ENCODE assay signal across 20 cellular contexts in the genomic region with DNA sequence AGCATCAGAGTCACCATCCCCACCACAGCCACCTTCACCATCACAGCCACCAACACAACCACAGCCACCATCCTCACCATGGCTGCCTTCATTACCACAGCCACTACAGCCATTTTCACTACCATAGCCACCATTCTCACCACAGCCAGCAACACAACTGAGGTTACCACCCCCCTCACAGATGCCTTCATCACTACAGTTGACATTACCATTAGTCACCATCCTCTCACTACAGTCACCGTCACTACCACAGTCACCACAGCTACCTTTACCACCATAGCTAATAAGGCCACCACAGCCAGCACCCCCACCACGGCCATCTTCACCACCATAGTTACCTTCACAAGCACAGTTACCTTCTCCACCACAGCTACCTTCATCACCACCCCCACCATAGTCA.
DNase-seq lines count a peak whose midpoint lies in the region; ATAC-seq and TF ChIP-seq lines count a peak whose summit lies in the region.
"Had no signal": no experiment of that assay in that cellular context is flagged by ENCODE, and none has a peak within 500 bp of the region (broad histone marks: within the 10 kb centered on the region; RNA-seq: fewer than 3 reads in every experiment).

No MANE protein-coding gene starts in this region.

- no peaks in the 10 kb centered on the region for H3K27me3 ChIP-seq in IMR-90 (ENCODE audit: control insufficient read depth, insufficient read depth, low read length)
- H3K27me3 ChIP-seq in transverse colon = no peaks in the 10 kb centered on the region
- H3K27me3 ChIP-seq: Peyer's patch had no signal

- H3K4me2 ChIP-seq in IMR-90 (ENCODE audit: low read depth, low read length) = no peak overlapping the region

- H3K9me3 Mint-ChIP-seq in activated naive CD8-positive, alpha-beta T cell treated with anti-CD3 and anti-CD28 coated beads, Interleukin-2, amount 50 U/mL, for 24 hours = no peaks in the 10 kb centered on the region
- H3K9me3 Mint-ChIP-seq: CD14-positive monocyte, H9 had no signal

- H3K9me1 ChIP-seq in IMR-90 (ENCODE audit: insufficient read depth, low read length) = peaks cover 8% of the 10 kb centered on the region; the same call in 1 of the 2 replicates

- peak overlapping the region; percentile 80 for H3K4ac ChIP-seq in IMR-90 (ENCODE audit: low read depth, low read length)

- peak overlapping the region; percentile 48 for H3K18ac ChIP-seq in IMR-90 (ENCODE audit: low read depth, low read length)

- no TSS peak for BruUV-seq in IMR-90 (replicated peaks; lab: Mats Ljungman, UMichigan)

- TF ChIP-seq CTCF in IMR-90 (conservative IDR thresholded peaks at IDR 0.05; ENCODE audit: low read depth, low read length) = no peak
- no peak for TF ChIP-seq CTCF in transverse colon (IDR thresholded peaks at IDR 0.05)

- H3K4me3 ChIP-seq in IMR-90 (ENCODE audit: insufficient read depth, low read depth, low read length) (no peak overlapping the region), transverse colon (no peak overlapping the region)
- H3K4me3 ChIP-seq: Peyer's patch had no signal

- peak overlapping the region; percentile 84 for H2AK5ac ChIP-seq in IMR-90 (ENCODE audit: low read depth, low read length)

- in situ Hi-C loops in IMR-90 (cut with MboI; ENCODE audit: low sequenced_read_pairs) = no loop called here
- in situ Hi-C loops in transverse colon (cut with MboI; ENCODE audit: low pct_ligation_motif_present in 1 of 4, low pct_unique_long_range_greater_than_20kb in 1 of 4, low sequenced_read_pairs in 3 of 4) = no loop called here

- H3K4me3 Mint-ChIP-seq in activated naive CD8-positive, alpha-beta T cell treated with anti-CD3 and anti-CD28 coated beads, Interleukin-2, amount 50 U/mL, for 24 hours = no peak overlapping the region
- H3K4me3 Mint-ChIP-seq: CD14-positive monocyte, H9 had no signal

- POLR2A ChIA-PET in IMR-90 (lab: Charles Lee; ENCODE audit: unreplicated experiment) = no interaction called here

- TF ChIP-seq RAD21 in IMR-90 (IDR thresholded peaks at IDR 0.05; ENCODE audit: low read length) = no peak

- no peaks in the 10 kb centered on the region for H3K4me1 Mint-ChIP-seq in activated naive CD8-positive, alpha-beta T cell treated with anti-CD3 and anti-CD28 coated beads, Interleukin-2, amount 50 U/mL, for 24 hours
- H3K4me1 Mint-ChIP-seq: CD14-positive monocyte, H9 had no signal

- H3K27ac Mint-ChIP-seq in activated naive CD8-positive, alpha-beta T cell treated with anti-CD3 and anti-CD28 coated beads, Interleukin-2, amount 50 U/mL, for 24 hours = no peak overlapping the region
- H3K27ac Mint-ChIP-seq: CD14-positive monocyte, H9 had no signal

- H3K36me3 ChIP-seq in IMR-90 (ENCODE audit: control insufficient read depth, insufficient read depth, low read length) = no peaks in the 10 kb centered on the region
- no peaks in the 10 kb centered on the region for H3K36me3 ChIP-seq in transverse colon
- H3K36me3 ChIP-seq: Peyer's patch had no signal

- H3K36me3 Mint-ChIP-seq in activated naive CD8-positive, alpha-beta T cell treated with anti-CD3 and anti-CD28 coated beads, Interleukin-2, amount 50 U/mL, for 24 hours (ENCODE audit: low read depth) = no peaks in the 10 kb centered on the region
- H3K36me3 Mint-ChIP-seq: CD14-positive monocyte had no signal

- peak overlapping the region; percentile 72 for H4K91ac ChIP-seq in IMR-90 (ENCODE audit: insufficient read depth, low read depth, low read length)

- H2BK120ac ChIP-seq in IMR-90 (ENCODE audit: low read depth, low read length) = peak overlapping the region; percentile 51

- H4K20me1 ChIP-seq in IMR-90 (ENCODE audit: insufficient read depth, low read length) = no peaks in the 10 kb centered on the region

- CTCF ChIA-PET in IMR-90 (lab: Yijun Ruan, JAX) = interaction anchor here (0.7 kb wide), 1 partner anchor 322 kb away, joined by 4 read pairs; no protein-coding TSS in a partner anchor

- H2BK20ac ChIP-seq in IMR-90 (ENCODE audit: low read depth, low read length) = peak overlapping the region; percentile 87

- TF ChIP-seq EP300 in transverse colon (IDR thresholded peaks at IDR 0.05; ENCODE audit: low read depth) = no peak

- intact Hi-C loops in IMR-90 (cut with micrococcal nuclease) (no loop called here), transverse colon (cut with DNase I; ENCODE audit: low total_unique reads) (no loop called here)

- peak overlapping the region; percentile 56; the same call in 1 of the 2 replicates for H3K27ac ChIP-seq in IMR-90 (ENCODE audit: insufficient read depth, low read length)
- H3K27ac ChIP-seq in transverse colon = no peak overlapping the region
- H3K27ac ChIP-seq: Peyer's patch had no signal

- dilution Hi-C loops in IMR-90 (cut with HindIII; ENCODE audit: low sequenced_read_pairs, unreplicated experiment) = no loop called here

- H2BK15ac ChIP-seq in IMR-90 (ENCODE audit: low read depth, low read length) = peak overlapping the region; percentile 81; the same call in 2 of the 3 replicates

- peak overlapping the region; percentile 55 for H3K14ac ChIP-seq in IMR-90 (replicated peaks; ENCODE audit: low read depth, low read length)

- WGBS in IMR-90 (ENCODE audit: extremely low coverage in 2 of 2, insufficient read length in 1 of 2), 2 experiments = 44% methylated on average over 1 of the region's 2 CpGs; no CpG with 5 or more reads in 1 of the 2 experiments
- 76% methylated on average over 2 of the region's 2 CpGs; no CpG with 5 or more reads in 1 of the 2 donors for WGBS in transverse colon (ENCODE audit: low coverage in 1 of 2), 2 donors

- peak; percentile 8 for DNase-seq in stimulated activated CD4-positive, alpha-beta T cell treated with anti-CD3 and anti-CD28 coated beads, Interleukin-1b, Interleukin-23, amount 100 ng/mL, for 48 hours
- DNase-seq in stimulated activated CD4-positive, alpha-beta T cell treated with anti-CD3 and anti-CD28 coated beads, Interleukin-15, amount 100 ng/mL, for 24 hours = no peak
- DNase-seq in IMR-90 = no peak
- DNase-seq in activated naive CD8-positive, alpha-beta T cell treated with anti-CD3 and anti-CD28 coated beads, Interleukin-2, amount 50 U/mL, for 24 hours = no peak
- DNase-seq in stimulated activated naive CD4-positive, alpha-beta T cell treated with Interleukin-2 at 50 U/mL for 16 hours (lab: John Stamatoyannopoulos, UW) = no peak
- DNase-seq in transverse colon = no peak
- DNase-seq: DMS79 treated with DMSO at 0.1 percent for 48 hours, GDM1, H9, Kasumi-1, MM.1S, NCI-H1092 treated with DMSO at 0.1 percent for 48 hours, NCI-H146, NCI-H2029 treated with DMSO at 0.1 percent for 48 hours, NCI-H2171, NCI-H446 treated with DMSO at 0.1 percent for 48 hours, Peyer's patch had no signal

- peaks cover 2% of the 10 kb centered on the region for H3K27me3 Mint-ChIP-seq in activated naive CD8-positive, alpha-beta T cell treated with anti-CD3 and anti-CD28 coated beads, Interleukin-2, amount 50 U/mL, for 24 hours

- H4K8ac ChIP-seq in IMR-90 (ENCODE audit: low read depth in 2 of 2, low read length in 2 of 2) = peak overlapping the region in 1 of 2 experiments; percentile 51; a peak in 2 of 4 replicates

- H3K4me1 ChIP-seq in IMR-90 (ENCODE audit: control insufficient read depth, insufficient read depth, low read length) = peaks cover 14% of the 10 kb centered on the region
- H3K4me1 ChIP-seq in transverse colon = peaks cover 0 to 7% (median 0%) of the 10 kb centered on the region in 4 donors
- H3K4me1 ChIP-seq: Peyer's patch had no signal

- H2AFZ ChIP-seq in IMR-90 (replicated peaks; ENCODE audit: low read length, poor library complexity) = peak overlapping the region; percentile 72

- no peak overlapping the region for H3K56ac ChIP-seq in IMR-90 (ENCODE audit: extremely low read depth, insufficient read depth, low read length)

- no peak for TF ChIP-seq POLR2A in IMR-90 (IDR thresholded peaks at IDR 0.05; ENCODE audit: low read depth, low read length)
- no peak for TF ChIP-seq POLR2A in transverse colon (IDR thresholded peaks at IDR 0.05)

- H4K5ac ChIP-seq in IMR-90 (ENCODE audit: low read depth, low read length) = peak overlapping the region; percentile 70

- no peaks in the 10 kb centered on the region for H3K9me3 ChIP-seq in IMR-90 (ENCODE audit: control insufficient read depth, insufficient read depth, low read length)
- H3K9me3 ChIP-seq in transverse colon = no peaks in the 10 kb centered on the region
- H3K9me3 ChIP-seq: Peyer's patch had no signal

- H3K9ac ChIP-seq in IMR-90 (ENCODE audit: low read depth, low read length) = no peak overlapping the region

- ATAC-seq in IMR-90 (ENCODE audit: low read depth) (no peak), HG02763 (IDR thresholded peaks at IDR 0.05; ENCODE audit: unreplicated experiment) (no peak)
- peak; percentile 40 for ATAC-seq in activated naive CD8-positive, alpha-beta T cell treated with anti-CD3 and anti-CD28 coated beads, Interleukin-2, amount 50 U/mL, for 24 hours
- ATAC-seq: Right ventricle myocardium inferior had no signal

- H3K23ac ChIP-seq in IMR-90 (ENCODE audit: low read depth, low read length) = peak overlapping the region; percentile 48

- H2AK9ac ChIP-seq in IMR-90 (replicated peaks; ENCODE audit: low read depth, low read length, poor library complexity) = peak overlapping the region; percentile 52

- H2BK5ac ChIP-seq in IMR-90 (ENCODE audit: low read depth, low read length, poor library complexity, severe bottlenecking) = peak overlapping the region; percentile 69

- no peaks in the 10 kb centered on the region for H3K79me1 ChIP-seq in IMR-90 (ENCODE audit: low read depth in 1 of 2, low read length in 2 of 2)

TF ChIP-seq in IMR-90, 13 proteins besides CTCF, POLR2A, EP300 and RAD21:
- TF ChIP-seq BHLHE40 (IDR thresholded peaks at IDR 0.05; ENCODE audit: low read depth, low read length) = no peak
- TF ChIP-seq MAZ (IDR thresholded peaks at IDR 0.05; ENCODE audit: borderline replicate concordance, low read depth, low read length) = no peak
- TF ChIP-seq NFE2L2 (IDR thresholded peaks at IDR 0.05; ENCODE audit: low read depth, low read length) = no peak
